22 cellular contexts compared by ENCODE assay signal in genomic region chr2:225165052-225165451, GRCh38.
A peak's percentile ranks its signal among the peaks of the same experiment; 100 is the strongest.
DNase-seq lines count a peak whose midpoint lies in the region; ATAC-seq and TF ChIP-seq lines count a peak whose summit lies in the region.
"Had no signal": no experiment of that assay in that cellular context is flagged by ENCODE, and none has a peak within 500 bp of the region (broad histone marks: within the 10 kb centered on the region; RNA-seq: fewer than 3 reads in every experiment).

No MANE protein-coding gene starts in this region.

- H3K4me3 Mint-ChIP-seq in MCF 10A (ENCODE audit: unreplicated experiment) = no peak overlapping the region
- H3K4me3 Mint-ChIP-seq in CD14-positive monocyte = no peak overlapping the region
- H3K4me3 Mint-ChIP-seq: activated CD4-positive, alpha-beta T cell treated with anti-CD3 and anti-CD28 coated beads, Interleukin-2, amount 10 ng/mL, durations not matched to agents 7 days and 5 days; CD4-positive, alpha-beta T cell; mesothelial cell of epicardium; nephron; T-cell had no signal

- POLR2A ChIA-PET in MCF 10A (lab: Yijun Ruan, JAX) (interaction anchor here (0.9 kb wide), 1 partner anchor 12 kb away, joined by 3 read pairs; no protein-coding TSS in a partner anchor), RWPE1 (lab: Yijun Ruan, JAX; ENCODE audit: low non-redundant PET) (no interaction called here)

- H3K9me3 ChIP-seq in mammary epithelial cell (replicated peaks; ENCODE audit: insufficient read depth, low read length) = no peaks in the 10 kb centered on the region
- H3K9me3 ChIP-seq: gastroesophageal sphincter, prostate gland had no signal

- no peak overlapping the region for H3K27ac Mint-ChIP-seq in MCF 10A (ENCODE audit: low read depth, unreplicated experiment)
- H3K27ac Mint-ChIP-seq in CD14-positive monocyte = no peak overlapping the region
- H3K27ac Mint-ChIP-seq: activated CD4-positive, alpha-beta T cell treated with anti-CD3 and anti-CD28 coated beads, Interleukin-2, amount 10 ng/mL, durations not matched to agents 7 days and 5 days; CD4-positive, alpha-beta T cell; mesothelial cell of epicardium; T-cell had no signal

- no peaks in the 10 kb centered on the region for H3K79me2 ChIP-seq in mammary epithelial cell (ENCODE audit: insufficient read depth, low read length)

- H3K4me3 ChIP-seq in mammary epithelial cell (replicated peaks in 1 of 3; ENCODE audit: insufficient read depth in 1 of 3, low read depth in 2 of 3, low read length in 3 of 3) = no peak overlapping the region
- no peak overlapping the region for H3K4me3 ChIP-seq in fibroblast of mammary gland (ENCODE audit: control insufficient read depth, low read depth, low read length)
- H3K4me3 ChIP-seq: gastroesophageal sphincter, prostate gland had no signal

- H3K27me3 ChIP-seq in mammary epithelial cell (ENCODE audit: insufficient read depth, low read length) = peaks cover 2% of the 10 kb centered on the region
- H3K27me3 ChIP-seq: gastroesophageal sphincter had no signal

- no peaks in the 10 kb centered on the region for H4K20me1 ChIP-seq in mammary epithelial cell (ENCODE audit: insufficient read depth, low read length)

- H3K9ac ChIP-seq in mammary epithelial cell (ENCODE audit: insufficient read depth, low read length) = no peak overlapping the region
- H3K9ac ChIP-seq: KMS-11 had no signal

- no peaks in the 10 kb centered on the region for H3K36me3 Mint-ChIP-seq in MCF 10A (ENCODE audit: insufficient read depth, unreplicated experiment)
- no peaks in the 10 kb centered on the region for H3K36me3 Mint-ChIP-seq in CD14-positive monocyte
- H3K36me3 Mint-ChIP-seq: mesothelial cell of epicardium, T-cell had no signal

- CTCF ChIA-PET in mammary epithelial cell (lab: Charles Lee; ENCODE audit: low non-redundant PET) (no interaction called here), MCF 10A (lab: Yijun Ruan, JAX) (interaction anchor here (0.7 kb wide), 1 partner anchor 162 kb away, joined by 3 read pairs; no protein-coding TSS in a partner anchor), RWPE1 (lab: Yijun Ruan, JAX) (no interaction called here)

- peak; percentile 40 for DNase-seq in mammary epithelial cell
- no peak for DNase-seq in MCF 10A (ENCODE audit: unreplicated experiment)
- DNase-seq in RWPE1 (ENCODE audit: low spot score) = peak; percentile 2
- DNase-seq in fibroblast of mammary gland (ENCODE audit: low read depth) = peak; percentile 89
- DNase-seq in stromal cell of bone marrow (ENCODE audit: low read depth) = peak; percentile 40
- no peak for DNase-seq in G401 (ENCODE audit: low spot score)
- no peak for DNase-seq in CD14-positive monocyte (ENCODE audit: low spot score)
- DNase-seq: activated CD4-positive, alpha-beta T cell treated with anti-CD3 and anti-CD28 coated beads, Interleukin-2, amount 10 ng/mL, durations not matched to agents 7 days and 5 days; activated gamma-delta T cell; CD4-positive, alpha-beta T cell; effector memory CD4-positive, alpha-beta T cell; NCI-H1092; NCI-H2081; NCI-H510A; stimulated activated CD4-positive, alpha-beta T cell treated with anti-CD3 and anti-CD28 coated beads, Interleukin-4, amount 100 ng/mL, for 4 hours; T-cell had no signal

- no peaks in the 10 kb centered on the region for H3K36me3 ChIP-seq in mammary epithelial cell (ENCODE audit: insufficient read depth, low read length)
- H3K36me3 ChIP-seq: gastroesophageal sphincter, prostate gland had no signal

- intact Hi-C loops in mammary epithelial cell (cut with micrococcal nuclease) = no loop called here
- intact Hi-C loops in MCF 10A (cut with micrococcal nuclease) = no loop called here
- intact Hi-C loops in CD14-positive monocyte (cut with micrococcal nuclease) = no loop called here

- BruUV-seq in mammary epithelial cell (replicated peaks; lab: Mats Ljungman, UMichigan) = no TSS peak
- no TSS peak for BruUV-seq in MCF 10A (replicated peaks; lab: Mats Ljungman, UMichigan)

- 57% methylated on average over 2 of the region's 2 CpGs for WGBS in mammary epithelial cell (ENCODE audit: low coverage, missing lambda C conversion rate)

- in situ Hi-C loops in mammary epithelial cell (cut with MboI; ENCODE audit: low sequenced_read_pairs in 2 of 2) = no loop called here
- in situ Hi-C loops in G401 (cut with HindIII; ENCODE audit: low sequenced_read_pairs) = no loop called here

- no peaks in the 10 kb centered on the region for H3K9me3 Mint-ChIP-seq in MCF 10A (ENCODE audit: unreplicated experiment)
- peaks cover 0 to 3% (median 0%) of the 10 kb centered on the region in 7 donors for H3K9me3 Mint-ChIP-seq in CD14-positive monocyte
- H3K9me3 Mint-ChIP-seq: activated CD4-positive, alpha-beta T cell treated with anti-CD3 and anti-CD28 coated beads, Interleukin-2, amount 10 ng/mL, durations not matched to agents 7 days and 5 days; CD4-positive, alpha-beta T cell; mesothelial cell of epicardium; nephron had no signal

- no peak for ATAC-seq in esophagus mucosa
- ATAC-seq: gastroesophageal sphincter, T-cell had no signal

- no peak overlapping the region for H2AFZ ChIP-seq in mammary epithelial cell (ENCODE audit: low read depth, low read length)

- no peaks in the 10 kb centered on the region for H3K4me1 ChIP-seq in mammary epithelial cell (ENCODE audit: insufficient read depth, low read length)
- H3K4me1 ChIP-seq: gastroesophageal sphincter, prostate gland had no signal

- H3K4me1 Mint-ChIP-seq in MCF 10A (ENCODE audit: insufficient read depth, unreplicated experiment) (no peaks in the 10 kb centered on the region), CD14-positive monocyte (peaks cover 7% of the 10 kb centered on the region)
- H3K4me1 Mint-ChIP-seq: activated CD4-positive, alpha-beta T cell treated with anti-CD3 and anti-CD28 coated beads, Interleukin-2, amount 10 ng/mL, durations not matched to agents 7 days and 5 days; mesothelial cell of epicardium had no signal

- H3K27me3 Mint-ChIP-seq in MCF 10A (ENCODE audit: insufficient read depth, unreplicated experiment) (peaks cover 32% of the 10 kb centered on the region), CD14-positive monocyte (ENCODE audit: low read depth in 3 of 3) (peaks cover 0 to 7% (median 0%) of the 10 kb centered on the region in 3 donors)

- no peak overlapping the region for H3K4me2 ChIP-seq in mammary epithelial cell (ENCODE audit: insufficient read depth, low read depth, low read length)
- H3K4me2 ChIP-seq: KMS-11 had no signal

- H3K27ac ChIP-seq in mammary epithelial cell (ENCODE audit: insufficient read depth, low read depth, low read length) (no peak overlapping the region), RWPE1 (no peak overlapping the region)
- H3K27ac ChIP-seq: gastroesophageal sphincter, KMS-11, prostate gland had no signal

- no peak for TF ChIP-seq CTCF in mammary epithelial cell (conservative IDR thresholded peaks at IDR 0.05 in 1 of 2, IDR thresholded peaks at IDR 0.05 in 1 of 2; ENCODE audit: extremely low read depth in 1 of 2, insufficient read depth in 1 of 2, low read depth in 1 of 2, low read length in 2 of 2)
- TF ChIP-seq CTCF in MCF 10A (IDR thresholded peaks at IDR 0.05; ENCODE audit: unreplicated experiment) = no peak
- no peak for TF ChIP-seq CTCF in RWPE1 (conservative IDR thresholded peaks at IDR 0.05; ENCODE audit: low read depth)
- no peak for TF ChIP-seq CTCF in fibroblast of mammary gland (conservative IDR thresholded peaks at IDR 0.05; ENCODE audit: control insufficient read depth, insufficient read depth, low read depth, low read length)
- no peak for TF ChIP-seq CTCF in CD14-positive monocyte (IDR thresholded peaks at IDR 0.05)

- dilution Hi-C loops in mammary epithelial cell (cut with HindIII; ENCODE audit: low sequenced_read_pairs) = no loop called here

Comparison
In these comparisons a context has a peak if more than half of its experiments do, and no peak if none do; other contexts are left out.
1. DNase-seq: peak in mammary epithelial cell (single experiment), RWPE1 (single experiment), fibroblast of mammary gland (single experiment) and stromal cell of bone marrow (single experiment); none in MCF 10A (single experiment), G401 (single experiment) and CD14-positive monocyte (single experiment).